In genomic region chr17:63519972-63520882, GRCh38 we compare ENCODE assay signal across 1 cellular context.
TF ChIP-seq lines count a peak whose summit lies in the region.

No MANE protein-coding gene starts in this region.

TF ChIP-seq in HepG2, 621 proteins besides CTCF, POLR2A, EP300 and RAD21 (continued from another document and continues in another):
- TF ChIP-seq, protein P1, sequence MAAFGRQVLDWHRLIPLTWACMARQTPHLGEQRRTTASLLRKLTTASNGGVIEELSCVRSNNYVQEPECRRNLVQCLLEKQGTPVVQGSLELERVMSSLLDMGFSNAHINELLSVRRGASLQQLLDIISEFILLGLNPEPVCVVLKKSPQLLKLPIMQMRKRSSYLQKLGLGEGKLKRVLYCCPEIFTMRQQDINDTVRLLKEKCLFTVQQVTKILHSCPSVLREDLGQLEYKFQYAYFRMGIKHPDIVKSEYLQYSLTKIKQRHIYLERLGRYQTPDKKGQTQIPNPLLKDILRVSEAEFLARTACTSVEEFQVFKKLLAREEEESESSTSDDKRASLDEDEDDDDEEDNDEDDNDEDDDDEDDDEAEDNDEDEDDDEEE (CRISPR knock-in tag; IDR thresholded peaks at IDR 0.05), result no peak
- TF ChIP-seq ZNF572 (CRISPR knock-in tag; IDR thresholded peaks at IDR 0.05), result 0 out of 2 replicates have a peak, but pooled peaks have one; percentile 73
- no peak for TF ChIP-seq ZNF775 (CRISPR knock-in tag; IDR thresholded peaks at IDR 0.05; ENCODE audit: borderline replicate concordance)
- peak; percentile 100 for TF ChIP-seq HNF1B (CRISPR knock-in tag; IDR thresholded peaks at IDR 0.05)
- peak; percentile 94; the same call in 1 of the 2 replicates for TF ChIP-seq EHMT2 (IDR thresholded peaks at IDR 0.05; ENCODE audit: borderline replicate concordance, low read depth, low read length)
- TF ChIP-seq ATF7 (IDR thresholded peaks at IDR 0.05), result no peak
- no peak for TF ChIP-seq ATF7 (CRISPR knock-in tag; IDR thresholded peaks at IDR 0.05)
- TF ChIP-seq SNAPC2 (CRISPR knock-in tag; IDR thresholded peaks at IDR 0.05), result peak; percentile 48; the same call in 1 of the 2 replicates
- TF ChIP-seq HIVEP1 (CRISPR knock-in tag; IDR thresholded peaks at IDR 0.05), result no peak
- TF ChIP-seq ETV6 (CRISPR knock-in tag; conservative IDR thresholded peaks at IDR 0.05), result no peak
- peak; percentile 51; the same call in 1 of the 2 replicates for TF ChIP-seq TFAP4 (IDR thresholded peaks at IDR 0.05; ENCODE audit: borderline replicate concordance, low read depth)
- peak; percentile 72 for TF ChIP-seq NR2F6 (IDR thresholded peaks at IDR 0.05)
- TF ChIP-seq NR2F6 (CRISPR knock-in tag; IDR thresholded peaks at IDR 0.05), result peak; percentile 84
- TF ChIP-seq BATF2 (CRISPR knock-in tag; IDR thresholded peaks at IDR 0.05), result no peak
- TF ChIP-seq ZNF766 (CRISPR knock-in tag; IDR thresholded peaks at IDR 0.05; ENCODE audit: borderline replicate concordance), result peak; percentile 82; the same call in 1 of the 2 replicates
- peak; percentile 53 for TF ChIP-seq GABPB1 (CRISPR knock-in tag; IDR thresholded peaks at IDR 0.05)
- TF ChIP-seq HNRNPUL1 (IDR thresholded peaks at IDR 0.05; ENCODE audit: low read depth, low read length), result peak; percentile 89
- TF ChIP-seq, protein P2, sequence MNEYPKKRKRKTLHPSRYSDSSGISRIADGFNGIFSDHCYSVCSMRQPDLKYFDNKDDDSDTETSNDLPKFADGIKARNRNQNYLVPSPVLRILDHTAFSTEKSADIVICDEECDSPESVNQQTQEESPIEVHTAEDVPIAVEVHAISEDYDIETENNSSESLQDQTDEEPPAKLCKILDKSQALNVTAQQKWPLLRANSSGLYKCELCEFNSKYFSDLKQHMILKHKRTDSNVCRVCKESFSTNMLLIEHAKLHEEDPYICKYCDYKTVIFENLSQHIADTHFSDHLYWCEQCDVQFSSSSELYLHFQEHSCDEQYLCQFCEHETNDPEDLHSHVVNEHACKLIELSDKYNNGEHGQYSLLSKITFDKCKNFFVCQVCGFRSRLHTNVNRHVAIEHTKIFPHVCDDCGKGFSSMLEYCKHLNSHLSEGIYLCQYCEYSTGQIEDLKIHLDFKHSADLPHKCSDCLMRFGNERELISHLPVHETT (CRISPR knock-in tag; conservative IDR thresholded peaks at IDR 0.05), result no peak
- TF ChIP-seq ZFP36 (IDR thresholded peaks at IDR 0.05; ENCODE audit: borderline replicate concordance, low read depth, low read length, partially characterized antibody), result peak; percentile 62
- TF ChIP-seq MEF2D (CRISPR knock-in tag; IDR thresholded peaks at IDR 0.05), result peak; percentile 78; the same call in 1 of the 2 replicates
- TF ChIP-seq ELF4 (CRISPR knock-in tag; IDR thresholded peaks at IDR 0.05; ENCODE audit: borderline replicate concordance), result peak; percentile 54; the same call in 1 of the 2 replicates
- TF ChIP-seq TEAD3 (CRISPR knock-in tag; optimal IDR thresholded peaks at IDR 0.05; ENCODE audit: borderline replicate concordance), result peak; percentile 79
- TF ChIP-seq, protein P3, sequence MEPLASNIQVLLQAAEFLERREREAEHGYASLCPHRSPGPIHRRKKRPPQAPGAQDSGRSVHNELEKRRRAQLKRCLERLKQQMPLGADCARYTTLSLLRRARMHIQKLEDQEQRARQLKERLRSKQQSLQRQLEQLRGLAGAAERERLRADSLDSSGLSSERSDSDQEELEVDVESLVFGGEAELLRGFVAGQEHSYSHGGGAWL (CRISPR knock-in tag; IDR thresholded peaks at IDR 0.05), result no peak
- TF ChIP-seq ZNF589 (CRISPR knock-in tag; conservative IDR thresholded peaks at IDR 0.05), result peak; percentile 58; the same call in 1 of the 2 replicates
- TF ChIP-seq ZNF124 (CRISPR knock-in tag; IDR thresholded peaks at IDR 0.05), result peak; percentile 81
- TF ChIP-seq NFRKB (IDR thresholded peaks at IDR 0.05), result no peak
- no peak for TF ChIP-seq ZNF761 (CRISPR knock-in tag; conservative IDR thresholded peaks at IDR 0.05)
- TF ChIP-seq WIZ (CRISPR knock-in tag; IDR thresholded peaks at IDR 0.05), result peak; percentile 73; the same call in 1 of the 2 replicates
- TF ChIP-seq, protein P4, sequence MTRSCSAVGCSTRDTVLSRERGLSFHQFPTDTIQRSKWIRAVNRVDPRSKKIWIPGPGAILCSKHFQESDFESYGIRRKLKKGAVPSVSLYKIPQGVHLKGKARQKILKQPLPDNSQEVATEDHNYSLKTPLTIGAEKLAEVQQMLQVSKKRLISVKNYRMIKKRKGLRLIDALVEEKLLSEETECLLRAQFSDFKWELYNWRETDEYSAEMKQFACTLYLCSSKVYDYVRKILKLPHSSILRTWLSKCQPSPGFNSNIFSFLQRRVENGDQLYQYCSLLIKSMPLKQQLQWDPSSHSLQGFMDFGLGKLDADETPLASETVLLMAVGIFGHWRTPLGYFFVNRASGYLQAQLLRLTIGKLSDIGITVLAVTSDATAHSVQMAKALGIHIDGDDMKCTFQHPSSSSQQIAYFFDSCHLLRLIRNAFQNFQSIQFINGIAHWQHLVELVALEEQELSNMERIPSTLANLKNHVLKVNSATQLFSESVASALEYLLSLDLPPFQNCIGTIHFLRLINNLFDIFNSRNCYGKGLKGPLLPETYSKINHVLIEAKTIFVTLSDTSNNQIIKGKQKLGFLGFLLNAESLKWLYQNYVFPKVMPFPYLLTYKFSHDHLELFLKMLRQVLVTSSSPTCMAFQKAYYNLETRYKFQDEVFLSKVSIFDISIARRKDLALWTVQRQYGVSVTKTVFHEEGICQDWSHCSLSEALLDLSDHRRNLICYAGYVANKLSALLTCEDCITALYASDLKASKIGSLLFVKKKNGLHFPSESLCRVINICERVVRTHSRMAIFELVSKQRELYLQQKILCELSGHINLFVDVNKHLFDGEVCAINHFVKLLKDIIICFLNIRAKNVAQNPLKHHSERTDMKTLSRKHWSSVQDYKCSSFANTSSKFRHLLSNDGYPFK (CRISPR knock-in tag; IDR thresholded peaks at IDR 0.05; ENCODE audit: borderline replicate concordance), result peak; percentile 68; the same call in 1 of the 2 replicates
- TF ChIP-seq GABPA (IDR thresholded peaks at IDR 0.05; ENCODE audit: low read depth, low read length), result no peak
- TF ChIP-seq GABPA (CRISPR knock-in tag; IDR thresholded peaks at IDR 0.05; ENCODE audit: low read depth), result peak; percentile 45
- TF ChIP-seq ARNTL (CRISPR knock-in tag; IDR thresholded peaks at IDR 0.05), result no peak
- 0 out of 2 replicates have a peak, but pooled peaks have one; percentile 13 for TF ChIP-seq TOPORS (CRISPR knock-in tag; IDR thresholded peaks at IDR 0.05)
- no peak; the same call in 1 of the 2 replicates for TF ChIP-seq JDP2 (CRISPR knock-in tag; IDR thresholded peaks at IDR 0.05; ENCODE audit: borderline replicate concordance)
- no peak for TF ChIP-seq CCAR2 (optimal IDR thresholded peaks at IDR 0.05; ENCODE audit: low read depth, low read length)
- TF ChIP-seq SALL1 (CRISPR knock-in tag; IDR thresholded peaks at IDR 0.05), result peak; percentile 97
- TF ChIP-seq ZNF12 (CRISPR knock-in tag; IDR thresholded peaks at IDR 0.05), result peak; percentile 96
- TF ChIP-seq, protein P5, sequence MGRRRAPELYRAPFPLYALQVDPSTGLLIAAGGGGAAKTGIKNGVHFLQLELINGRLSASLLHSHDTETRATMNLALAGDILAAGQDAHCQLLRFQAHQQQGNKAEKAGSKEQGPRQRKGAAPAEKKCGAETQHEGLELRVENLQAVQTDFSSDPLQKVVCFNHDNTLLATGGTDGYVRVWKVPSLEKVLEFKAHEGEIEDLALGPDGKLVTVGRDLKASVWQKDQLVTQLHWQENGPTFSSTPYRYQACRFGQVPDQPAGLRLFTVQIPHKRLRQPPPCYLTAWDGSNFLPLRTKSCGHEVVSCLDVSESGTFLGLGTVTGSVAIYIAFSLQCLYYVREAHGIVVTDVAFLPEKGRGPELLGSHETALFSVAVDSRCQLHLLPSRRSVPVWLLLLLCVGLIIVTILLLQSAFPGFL (CRISPR knock-in tag; IDR thresholded peaks at IDR 0.05), result no peak
- TF ChIP-seq SNAPC4 (CRISPR knock-in tag; IDR thresholded peaks at IDR 0.05), result peak; percentile 71; the same call in 1 of the 2 replicates
- peak; percentile 61 for TF ChIP-seq BHLHE40 (IDR thresholded peaks at IDR 0.05; ENCODE audit: low read length)
- TF ChIP-seq, protein P6, sequence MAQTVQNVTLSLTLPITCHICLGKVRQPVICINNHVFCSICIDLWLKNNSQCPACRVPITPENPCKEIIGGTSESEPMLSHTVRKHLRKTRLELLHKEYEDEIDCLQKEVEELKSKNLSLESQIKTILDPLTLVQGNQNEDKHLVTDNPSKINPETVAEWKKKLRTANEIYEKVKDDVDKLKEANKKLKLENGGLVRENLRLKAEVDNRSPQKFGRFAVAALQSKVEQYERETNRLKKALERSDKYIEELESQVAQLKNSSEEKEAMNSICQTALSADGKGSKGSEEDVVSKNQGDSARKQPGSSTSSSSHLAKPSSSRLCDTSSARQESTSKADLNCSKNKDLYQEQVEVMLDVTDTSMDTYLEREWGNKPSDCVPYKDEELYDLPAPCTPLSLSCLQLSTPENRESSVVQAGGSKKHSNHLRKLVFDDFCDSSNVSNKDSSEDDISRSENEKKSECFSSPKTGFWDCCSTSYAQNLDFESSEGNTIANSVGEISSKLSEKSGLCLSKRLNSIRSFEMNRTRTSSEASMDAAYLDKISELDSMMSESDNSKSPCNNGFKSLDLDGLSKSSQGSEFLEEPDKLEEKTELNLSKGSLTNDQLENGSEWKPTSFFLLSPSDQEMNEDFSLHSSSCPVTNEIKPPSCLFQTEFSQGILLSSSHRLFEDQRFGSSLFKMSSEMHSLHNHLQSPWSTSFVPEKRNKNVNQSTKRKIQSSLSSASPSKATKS (CRISPR knock-in tag; IDR thresholded peaks at IDR 0.05), result no peak
- TF ChIP-seq ZNF282 (IDR thresholded peaks at IDR 0.05; ENCODE audit: partially characterized antibody), result no peak
- TF ChIP-seq, protein P7, sequence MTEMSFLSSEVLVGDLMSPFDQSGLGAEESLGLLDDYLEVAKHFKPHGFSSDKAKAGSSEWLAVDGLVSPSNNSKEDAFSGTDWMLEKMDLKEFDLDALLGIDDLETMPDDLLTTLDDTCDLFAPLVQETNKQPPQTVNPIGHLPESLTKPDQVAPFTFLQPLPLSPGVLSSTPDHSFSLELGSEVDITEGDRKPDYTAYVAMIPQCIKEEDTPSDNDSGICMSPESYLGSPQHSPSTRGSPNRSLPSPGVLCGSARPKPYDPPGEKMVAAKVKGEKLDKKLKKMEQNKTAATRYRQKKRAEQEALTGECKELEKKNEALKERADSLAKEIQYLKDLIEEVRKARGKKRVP (CRISPR knock-in tag; IDR thresholded peaks at IDR 0.05), result peak in 1 of 2 experiments; percentile 65; a peak in 1 of 4 replicates
- no peak for TF ChIP-seq ZNF709 (CRISPR knock-in tag; IDR thresholded peaks at IDR 0.05)
- TF ChIP-seq ZNF562 (CRISPR knock-in tag; IDR thresholded peaks at IDR 0.05; ENCODE audit: borderline replicate concordance), result no peak
- TF ChIP-seq ZSCAN9 (CRISPR knock-in tag; IDR thresholded peaks at IDR 0.05; ENCODE audit: borderline replicate concordance), result peak; percentile 72; the same call in 1 of the 2 replicates
